ENCODE assay signal across 9 cellular contexts in the genomic region with DNA sequence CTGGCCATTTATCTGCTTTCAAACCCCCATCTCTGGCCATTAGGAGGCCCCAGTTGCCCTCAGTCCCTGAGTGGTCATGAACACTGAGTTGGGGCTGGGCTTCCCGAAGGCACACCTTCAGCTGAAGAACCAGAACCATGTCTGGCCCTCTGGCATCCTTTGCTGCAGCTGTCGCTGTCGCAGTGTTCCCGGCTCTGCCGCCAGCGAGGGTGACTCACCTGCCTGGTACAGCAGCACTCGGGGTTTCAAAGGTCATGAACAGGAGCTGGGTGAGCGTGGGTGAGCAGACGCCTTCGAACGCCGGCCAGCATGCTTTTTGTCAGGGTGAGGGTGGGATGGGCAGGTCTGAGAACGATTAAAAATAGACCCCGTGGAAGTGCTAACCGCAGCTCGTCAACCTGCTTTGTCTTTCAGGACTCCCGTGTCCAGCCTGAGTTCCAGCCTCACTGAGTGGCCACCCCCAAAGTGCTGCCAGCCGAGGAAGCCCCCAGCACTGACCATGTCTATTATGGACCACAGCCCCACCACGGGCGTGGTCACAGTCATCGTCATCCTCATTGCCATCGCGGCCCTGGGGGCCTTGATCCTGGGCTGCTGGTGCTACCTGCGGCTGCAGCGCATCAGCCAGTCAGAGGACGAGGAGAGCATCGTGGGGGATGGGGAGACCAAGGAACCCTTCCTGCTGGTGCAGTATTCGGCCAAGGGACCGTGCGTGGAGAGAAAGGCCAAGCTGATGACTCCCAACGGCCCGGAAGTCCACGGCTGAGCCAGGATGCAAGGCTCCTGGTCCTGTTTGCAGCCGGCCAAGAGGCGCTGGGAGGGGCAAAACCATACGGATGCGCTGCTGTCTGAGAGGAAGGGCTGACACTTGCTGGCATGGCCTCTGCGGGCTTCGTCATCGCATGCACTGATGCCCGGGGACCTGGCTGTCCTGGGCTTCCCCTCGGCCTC. TPM values are rescaled to one million over a fixed set of nuclear protein-coding genes. Genes with fewer than 3 reads are reported as not detected.
DNase-seq lines count a peak whose midpoint lies in the region; ATAC-seq and TF ChIP-seq lines count a peak whose summit lies in the region.
"Had no signal": no experiment of that assay in that cellular context is flagged by ENCODE, and none has a peak within 500 bp of the region (broad histone marks: within the 10 kb centered on the region; RNA-seq: fewer than 3 reads in every experiment).

No MANE protein-coding gene starts in this region.

- peaks cover 88 to 100% (median 98%) of the 10 kb centered on the region in 6 donors for H3K4me1 ChIP-seq in spleen

- 82 to 91% (median 87%) methylated on average over 17 to 42 of the region's 42 CpGs for WGBS in spleen, 5 donors

- intact Hi-C loops in head of caudate nucleus (cut with DNase I) (loop anchor here (10.0 kb wide), 1 partner anchor 59 kb away; no protein-coding TSS in a partner anchor), spleen (cut with DNase I; ENCODE audit: low total_unique reads) (no loop called here)

- H3K4me3 ChIP-seq in spleen: no peak overlapping the region

- peaks cover 0 to 79% (median 44%) of the 10 kb centered on the region in 6 donors for H3K36me3 ChIP-seq in spleen

- no peak for TF ChIP-seq CTCF in spleen (IDR thresholded peaks at IDR 0.05 in 8 of 11, conservative IDR thresholded peaks at IDR 0.05 in 3 of 11)

- no peak for ATAC-seq in GM21619 (IDR thresholded peaks at IDR 0.05; ENCODE audit: unreplicated experiment)

- no peak for TF ChIP-seq POLR2A in spleen (IDR thresholded peaks at IDR 0.05)

- DNase-seq in activated CD4-positive, alpha-beta T cell treated with anti-CD3 and anti-CD28 coated beads for 48 hours: peak; percentile 61
- DNase-seq in activated CD4-positive, alpha-beta T cell treated with anti-CD3 and anti-CD28 coated beads, Interleukin-2, amount 50 U/mL, for 1 hour: no peak
- DNase-seq in SHP77 treated with DMSO at 0.1 percent for 48 hours (lab: John Stamatoyannopoulos, UW) (peak; percentile 48), head of caudate nucleus (peak in 34 of 42 donors; percentile 39 to 86 (median 65)), spleen (no peak), NCI-H146 treated with DMSO at 0.1 percent for 48 hours (lab: John Stamatoyannopoulos, UW; ENCODE audit: unreplicated experiment) (no peak), NCI-H1436 treated with DMSO at 0.1 percent for 48 hours (lab: John Stamatoyannopoulos, UW) (no peak)
- DNase-seq: AML-193 had no signal

- no peaks in the 10 kb centered on the region for H3K9me3 ChIP-seq in spleen

- no peaks in the 10 kb centered on the region for H3K27me3 ChIP-seq in spleen (replicated peaks in 1 of 7)

- peak overlapping the region in 5 of 8 donors; percentile 20 to 93 (median 92) for H3K27ac ChIP-seq in spleen

RNA-seq across cellular contexts. Expression of a gene that starts 7.6 kb away (rescaled TPM):
- 10 to 100 TPM; 44.5 to 59.5 (median 49.1) TPM for total RNA-seq in spleen
- polyA plus RNA-seq in spleen: 10 to 100 TPM; 22.3 to 53.7 (median 25.1) TPM

Comparison
In these comparisons a context has a peak if more than half of its experiments do, and no peak if none do; other contexts are left out.
1. DNase-seq: peak in activated CD4-positive, alpha-beta T cell treated with anti-CD3 and anti-CD28 coated beads for 48 hours (single experiment), SHP77 treated with DMSO at 0.1 percent for 48 hours (single experiment) and head of caudate nucleus (34 of 42); none in activated CD4-positive, alpha-beta T cell treated with anti-CD3 and anti-CD28 coated beads, Interleukin-2, amount 50 U/mL, for 1 hour (single experiment), spleen (single experiment), NCI-H146 treated with DMSO at 0.1 percent for 48 hours (single experiment) and NCI-H1436 treated with DMSO at 0.1 percent for 48 hours (single experiment).